10 cellular contexts compared by ENCODE assay signal in the genomic region with DNA sequence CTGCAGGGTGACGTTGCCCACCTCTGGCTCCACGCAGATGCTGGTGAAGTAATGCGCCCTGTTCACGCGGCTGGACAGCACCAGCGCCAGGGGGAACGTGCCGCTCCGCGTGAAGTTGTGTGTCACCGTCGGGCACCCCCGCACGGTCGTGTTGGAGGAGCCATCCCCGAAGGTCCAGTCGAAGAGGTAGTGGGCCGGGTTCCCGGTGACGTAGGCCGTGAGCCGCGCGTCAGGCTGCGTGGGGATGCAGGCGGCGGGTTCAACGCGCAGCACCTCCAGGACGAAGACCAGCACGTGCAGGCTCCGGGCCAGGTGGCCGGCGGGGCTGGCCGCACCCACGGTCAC. TPM values are rescaled to one million over a fixed set of nuclear protein-coding genes. Genes with fewer than 3 reads are reported as not detected.
DNase-seq lines count a peak whose midpoint lies in the region; ATAC-seq, FAIRE-seq and TF ChIP-seq lines count a peak whose summit lies in the region.
"Not testable (repeated sequence)": the region's sequence is repeated elsewhere in the genome, so short reads cannot be mapped to it uniquely, and the experiment has no call there.
"Had no signal": no experiment of that assay in that cellular context is flagged by ENCODE, and none has a peak within 500 bp of the region (broad histone marks: within the 10 kb centered on the region; RNA-seq: fewer than 3 reads in every experiment).

No MANE protein-coding gene starts in this region.

- not testable (repeated sequence) for DNase-seq in body of pancreas; heart right ventricle; mucosa of descending colon; stimulated activated naive CD8-positive, alpha-beta T cell treated with anti-CD3 and anti-CD28 coated beads, Interleukin-15, amount 100 ng/mL, for 72 hours; aorta
- DNase-seq in kidney, result peak; percentile 57
- peak; percentile 57 for DNase-seq in sciatic nerve (ENCODE audit: low spot score)

- H3K4me3 ChIP-seq in body of pancreas; gastroesophageal sphincter; heart right ventricle; kidney (ENCODE audit: low read length in 2 of 2); mucosa of descending colon; aorta (ENCODE audit: low read length in 2 of 2): not testable (repeated sequence)

- 93% methylated on average over 31 of the region's 36 CpGs; no CpG with 5 or more reads in 1 of the 2 donors for WGBS in body of pancreas, 2 donors
- WGBS in gastroesophageal sphincter (ENCODE audit: low coverage in 1 of 2), 2 donors, result 90% methylated on average over 4 of the region's 36 CpGs; no CpG with 5 or more reads in 1 of the 2 donors
- 97 to 98% methylated on average over 36 of the region's 36 CpGs for WGBS in heart right ventricle, 2 donors
- WGBS in aorta, 2 donors, result 94% methylated on average over 32 to 36 of the region's 36 CpGs

- H3K9me3 ChIP-seq in body of pancreas; gastroesophageal sphincter; heart right ventricle; kidney (ENCODE audit: control insufficient read depth in 1 of 2, low read length in 2 of 2); mucosa of descending colon; aorta (ENCODE audit: control insufficient read depth, low read length): not testable (repeated sequence)

- H3K27me3 ChIP-seq in body of pancreas; gastroesophageal sphincter; heart right ventricle; aorta (ENCODE audit: control insufficient read depth in 1 of 2, insufficient read depth in 2 of 2, low read length in 1 of 2): not testable (repeated sequence)

- H3K27me3 Mint-ChIP-seq in stimulated activated naive CD8-positive, alpha-beta T cell treated with anti-CD3 and anti-CD28 coated beads, Interleukin-15, amount 100 ng/mL, for 72 hours, result not testable (repeated sequence)

- H3K4me3 Mint-ChIP-seq in stimulated activated naive CD8-positive, alpha-beta T cell treated with anti-CD3 and anti-CD28 coated beads, Interleukin-15, amount 100 ng/mL, for 72 hours, result not testable (repeated sequence)

- TF ChIP-seq POLR2A in body of pancreas (IDR thresholded peaks at IDR 0.05); gastroesophageal sphincter (IDR thresholded peaks at IDR 0.05): not testable (repeated sequence)

- TF ChIP-seq EP300 in gastroesophageal sphincter (IDR thresholded peaks at IDR 0.05), result not testable (repeated sequence)

- not testable (repeated sequence) for H3K36me3 ChIP-seq in body of pancreas (replicated peaks in 1 of 2; ENCODE audit: insufficient read depth in 1 of 2, low read depth in 2 of 2); kidney (ENCODE audit: control insufficient read depth in 1 of 2, insufficient read depth in 2 of 2, low read length in 2 of 2); mucosa of descending colon (ENCODE audit: low read depth); aorta (ENCODE audit: control insufficient read depth in 1 of 2, insufficient read depth in 2 of 2, low read length in 1 of 2)
- H3K36me3 ChIP-seq in gastroesophageal sphincter (peaks cover 0 to 96% of the 10 kb centered on the region in 2 donors), heart right ventricle (peaks cover 0 to 91% (median 28%) of the 10 kb centered on the region in 9 donors)

- intact Hi-C loops in body of pancreas (cut with DNase I); heart right ventricle (cut with DNase I); kidney (cut with DNase I); mucosa of descending colon (cut with DNase I, micrococcal nuclease); sciatic nerve (cut with DNase I); aorta (cut with DNase I): not testable (repeated sequence)

- not testable (repeated sequence) for H3K4me1 Mint-ChIP-seq in stimulated activated naive CD8-positive, alpha-beta T cell treated with anti-CD3 and anti-CD28 coated beads, Interleukin-15, amount 100 ng/mL, for 72 hours

- FAIRE-seq in kidney (lab: Jason Lieb, UNC), result not testable (repeated sequence)

- ATAC-seq in body of pancreas (peak; percentile 24), gastroesophageal sphincter (peak; percentile 31), heart right ventricle (peak in 5 of 8 donors; percentile 4 to 32 (median 6)), mucosa of descending colon (peak; percentile 9), sciatic nerve (peak; percentile 30), aorta (ENCODE audit: low FRiP score) (peak; percentile 54)
- ATAC-seq in stimulated activated naive CD8-positive, alpha-beta T cell treated with anti-CD3 and anti-CD28 coated beads, Interleukin-15, amount 100 ng/mL, for 72 hours, result peak; percentile 6

- H3K9ac ChIP-seq in kidney (ENCODE audit: low read length in 2 of 2), result not testable (repeated sequence)

- not testable (repeated sequence) for H3K4me1 ChIP-seq in body of pancreas; gastroesophageal sphincter; heart right ventricle; kidney (ENCODE audit: control insufficient read depth in 1 of 2, insufficient read depth in 1 of 2, low read depth in 1 of 2, low read length in 2 of 2); mucosa of descending colon (ENCODE audit: low read depth); aorta (ENCODE audit: control insufficient read depth in 1 of 2, insufficient read depth in 2 of 2, low read length in 2 of 2)

- H3K27ac ChIP-seq in body of pancreas; gastroesophageal sphincter; heart right ventricle; kidney (ENCODE audit: low read depth in 2 of 2, low read length in 2 of 2); aorta (ENCODE audit: low read depth in 1 of 2, low read length in 2 of 2): not testable (repeated sequence)

- H3K27ac Mint-ChIP-seq in stimulated activated naive CD8-positive, alpha-beta T cell treated with anti-CD3 and anti-CD28 coated beads, Interleukin-15, amount 100 ng/mL, for 72 hours, result not testable (repeated sequence)

- not testable (repeated sequence) for H3K9me3 Mint-ChIP-seq in stimulated activated naive CD8-positive, alpha-beta T cell treated with anti-CD3 and anti-CD28 coated beads, Interleukin-15, amount 100 ng/mL, for 72 hours

- TF ChIP-seq CTCF in body of pancreas (IDR thresholded peaks at IDR 0.05); gastroesophageal sphincter (IDR thresholded peaks at IDR 0.05); heart right ventricle (IDR thresholded peaks at IDR 0.05); kidney (IDR thresholded peaks at IDR 0.05; ENCODE audit: borderline replicate concordance, extremely low read depth, insufficient read depth); mucosa of descending colon (IDR thresholded peaks at IDR 0.05): not testable (repeated sequence)

RNA-seq across cellular contexts. Expression of gene PKD1, which starts 24.7 kb away (rescaled TPM):
- total RNA-seq in body of pancreas, result 100 to 1,000 TPM in 1 of 2 donors, 10 to 100 TPM in 1; 78.9 to 237 TPM
- total RNA-seq in gastroesophageal sphincter, result 100 to 1,000 TPM; 181 to 492 (median 352) TPM
- 100 to 1,000 TPM in 6 of 10 donors, 10 to 100 TPM in 4; 79.3 to 122 (median 104) TPM for total RNA-seq in heart right ventricle
- polyA plus RNA-seq in heart right ventricle, result 100 to 1,000 TPM in 1 of 2 donors, 10 to 100 TPM in 1; 76.7 to 114 TPM
- 88.3 TPM for total RNA-seq in kidney
- 16.2 TPM for polyA plus RNA-seq in kidney (ENCODE audit: insufficient read depth, low read depth, low replicate concordance)
- total RNA-seq in mucosa of descending colon, result 100 to 1,000 TPM in 1 of 3 donors, 10 to 100 TPM in 2; 63.9 to 233 (median 80.8) TPM
- 159 TPM for total RNA-seq in sciatic nerve
- total RNA-seq in aorta, result 100 to 1,000 TPM; 325 to 337 TPM
- 100 to 1,000 TPM in 1 of 2 donors, 10 to 100 TPM in 1; 42.8 to 270 TPM for polyA plus RNA-seq in aorta

RNA-seq across cellular contexts. Expression of gene RAB26, which starts 37.4 kb away (rescaled TPM):
- total RNA-seq in body of pancreas, result 10 to 100 TPM; 25.4 to 28.8 TPM
- 1 to 10 TPM in 1 of 4 donors, under 1 TPM in 1, not detected in 2; 0.39 to 1.0 TPM for total RNA-seq in gastroesophageal sphincter
- total RNA-seq in heart right ventricle, result 1 to 10 TPM in 8 of 10 donors, under 1 TPM in 2; 0.74 to 4.3 (median 1.6) TPM
- 1 to 10 TPM in 1 of 2 donors, under 1 TPM in 1; 0.26 to 6.4 TPM for polyA plus RNA-seq in heart right ventricle
- 1.5 TPM for total RNA-seq in kidney
- polyA plus RNA-seq in kidney (ENCODE audit: insufficient read depth, low read depth, low replicate concordance), result 3.0 TPM
- 10 to 100 TPM in 2 of 3 donors, 1 to 10 TPM in 1; 3.8 to 28.3 (median 15.7) TPM for total RNA-seq in mucosa of descending colon
- total RNA-seq in sciatic nerve, result 0.40 TPM
- under 1 TPM in 1 of 2 donors, not detected in 1; 0.51 TPM for total RNA-seq in aorta
- polyA plus RNA-seq in aorta, result 1 to 10 TPM; 2.5 to 4.8 TPM
- total RNA-seq: CD4-positive, CD25-positive, alpha-beta regulatory T cell; CD8-positive, alpha-beta T cell had no signal

RNA-seq across cellular contexts. Expression of gene TRAF7, which starts 44.6 kb away (rescaled TPM):
- 10 to 100 TPM; 22.7 to 29.3 TPM for total RNA-seq in body of pancreas
- total RNA-seq in gastroesophageal sphincter, result 10 to 100 TPM; 36.3 to 70.1 (median 56.3) TPM
- total RNA-seq in heart right ventricle, result 10 to 100 TPM; 16.9 to 44.9 (median 23.8) TPM
- polyA plus RNA-seq in heart right ventricle, result 10 to 100 TPM; 14.6 to 28.2 TPM
- 66.8 TPM for total RNA-seq in kidney
- polyA plus RNA-seq in kidney (ENCODE audit: insufficient read depth, low read depth, low replicate concordance), result 26.1 TPM
- total RNA-seq in mucosa of descending colon, result 100 to 1,000 TPM in 1 of 3 donors, 10 to 100 TPM in 2; 91.5 to 104 (median 94.0) TPM
- total RNA-seq in sciatic nerve, result 44.8 TPM
- 10 to 100 TPM; 47.7 to 54.4 TPM for total RNA-seq in aorta
- polyA plus RNA-seq in aorta, result 10 to 100 TPM; 24.4 to 38.0 TPM
